In genomic region chr20:1185781-1186334, GRCh38 we compare ENCODE assay signal across 8 cellular contexts. TPM values are rescaled to one million over a fixed set of nuclear protein-coding genes. Genes with fewer than 3 reads are reported as not detected.
DNase-seq lines count a peak whose midpoint lies in the region; ATAC-seq and TF ChIP-seq lines count a peak whose summit lies in the region.

No MANE protein-coding gene starts in this region.

- H3K27me3 ChIP-seq in MM.1S (replicated peaks; ENCODE audit: insufficient read depth, low read length) (no peaks in the 10 kb centered on the region), right lobe of liver (no peaks in the 10 kb centered on the region)

- H3K79me2 ChIP-seq in MM.1S (ENCODE audit: low read length) = no peaks in the 10 kb centered on the region

- peak overlapping the region; percentile 70; the same call in 1 of the 2 replicates for H3K4me2 ChIP-seq in MM.1S (ENCODE audit: low read depth, low read length)

- H3K27ac Mint-ChIP-seq in T-helper 2 cell treated with Interferon-gamma antibody and Interleukin-4, amounts not matched to agents 5 μg/mL and 100 μg/mL, for 36 hours = no peak overlapping the region
- no peak overlapping the region for H3K27ac Mint-ChIP-seq in stimulated activated naive B cell treated with anti-CD40 and anti-IgM and Interleukin-4, amounts not matched to agents 10 μg/mL and 1 μg/mL and 100 μg/mL, for 72 hours

- H3K9me3 Mint-ChIP-seq in T-helper 2 cell treated with Interferon-gamma antibody and Interleukin-4, amounts not matched to agents 5 μg/mL and 100 μg/mL, for 36 hours = no peaks in the 10 kb centered on the region
- H3K9me3 Mint-ChIP-seq in stimulated activated naive B cell treated with anti-CD40 and anti-IgM and Interleukin-4, amounts not matched to agents 10 μg/mL and 1 μg/mL and 100 μg/mL, for 72 hours = no peaks in the 10 kb centered on the region

- TF ChIP-seq POLR2A in right lobe of liver (IDR thresholded peaks at IDR 0.05) = no peak

- peak; percentile 63 for TF ChIP-seq CTCF in MM.1S (IDR thresholded peaks at IDR 0.05; ENCODE audit: low read length)
- TF ChIP-seq CTCF in right lobe of liver (IDR thresholded peaks at IDR 0.05) = peak; percentile 48 to 60 (median 56)

- H3K4me3 ChIP-seq in MM.1S (ENCODE audit: low read length) = peak overlapping the region; percentile 42
- peak overlapping the region; percentile 45 to 59 (median 57) for H3K4me3 ChIP-seq in right lobe of liver

- H3K9me2 ChIP-seq in MM.1S (replicated peaks; ENCODE audit: insufficient read depth, low read length) = no peaks in the 10 kb centered on the region

- H2AFZ ChIP-seq in MM.1S (ENCODE audit: low read length) = peak overlapping the region; percentile 36; the same call in 1 of the 2 replicates

- peaks cover 2% of the 10 kb centered on the region for H3K36me3 Mint-ChIP-seq in T-helper 2 cell treated with Interferon-gamma antibody and Interleukin-4, amounts not matched to agents 5 μg/mL and 100 μg/mL, for 36 hours (ENCODE audit: low read depth)
- H3K36me3 Mint-ChIP-seq in stimulated activated naive B cell treated with anti-CD40 and anti-IgM and Interleukin-4, amounts not matched to agents 10 μg/mL and 1 μg/mL and 100 μg/mL, for 72 hours = peaks cover 3 to 6% of the 10 kb centered on the region in 2 donors

- intact Hi-C loops in right lobe of liver (cut with DNase I) = loop anchor here in 1 of 2 donors (10.0 kb wide), 1 partner anchor 61 kb away; no protein-coding TSS in a partner anchor

- H3K4me1 ChIP-seq in MM.1S (ENCODE audit: low read length) = peaks cover 4% of the 10 kb centered on the region; the same call in 1 of the 2 replicates
- peaks cover 0 to 23% (median 8%) of the 10 kb centered on the region in 4 donors for H3K4me1 ChIP-seq in right lobe of liver

- H3F3A ChIP-seq in MM.1S (ENCODE audit: insufficient read depth, low read length) = no peaks in the 10 kb centered on the region

- peak; percentile 71 to 81 (median 76) for ATAC-seq in right lobe of liver
- peak; percentile 57 to 70 for ATAC-seq in stimulated activated naive B cell treated with anti-CD40 and anti-IgM and Interleukin-4, amounts not matched to agents 10 μg/mL and 1 μg/mL and 100 μg/mL, for 72 hours (replicated peaks)
- ATAC-seq in HG03139 (IDR thresholded peaks at IDR 0.05; ENCODE audit: unreplicated experiment) = no peak

- H3K36me3 ChIP-seq in MM.1S (replicated peaks; ENCODE audit: insufficient read depth, low read length) = no peaks in the 10 kb centered on the region
- no peaks in the 10 kb centered on the region for H3K36me3 ChIP-seq in right lobe of liver

- DNase-seq in GF-D8 (lab: John Stamatoyannopoulos, UW) (peak; percentile 1), MM.1S (peak; percentile 69), right lobe of liver (peak in 2 of 3 donors; percentile 64 to 75), globus pallidus (ENCODE audit: low spot score) (no peak)
- DNase-seq in T-helper 2 cell treated with Interferon-gamma antibody and Interleukin-4, amounts not matched to agents 5 μg/mL and 100 μg/mL, for 36 hours (ENCODE audit: low spot score) = peak; percentile 46
- peak; percentile 18 for DNase-seq in central memory CD4-positive, alpha-beta T cell
- peak; percentile 22 for DNase-seq in stimulated activated naive B cell treated with anti-CD40 and anti-IgM and Interleukin-4, amounts not matched to agents 10 μg/mL and 1 μg/mL and 100 μg/mL, for 72 hours

- H3K4me1 Mint-ChIP-seq in T-helper 2 cell treated with Interferon-gamma antibody and Interleukin-4, amounts not matched to agents 5 μg/mL and 100 μg/mL, for 36 hours (ENCODE audit: low read depth) = peaks cover 6% of the 10 kb centered on the region
- peaks cover 8 to 14% of the 10 kb centered on the region in 2 donors for H3K4me1 Mint-ChIP-seq in stimulated activated naive B cell treated with anti-CD40 and anti-IgM and Interleukin-4, amounts not matched to agents 10 μg/mL and 1 μg/mL and 100 μg/mL, for 72 hours

- H4K20me1 ChIP-seq in MM.1S (ENCODE audit: insufficient read depth, low read length) = no peaks in the 10 kb centered on the region

- WGBS in right lobe of liver (ENCODE audit: insufficient coverage, low coverage, low lambda C conversion rate, missing lambda C conversion rate) = 0% methylated on average over 1 of the region's 20 CpGs

- H3K4me3 Mint-ChIP-seq in T-helper 2 cell treated with Interferon-gamma antibody and Interleukin-4, amounts not matched to agents 5 μg/mL and 100 μg/mL, for 36 hours = peak overlapping the region; percentile 61
- peak overlapping the region; percentile 54 to 74 for H3K4me3 Mint-ChIP-seq in stimulated activated naive B cell treated with anti-CD40 and anti-IgM and Interleukin-4, amounts not matched to agents 10 μg/mL and 1 μg/mL and 100 μg/mL, for 72 hours

- H3K27me3 Mint-ChIP-seq in T-helper 2 cell treated with Interferon-gamma antibody and Interleukin-4, amounts not matched to agents 5 μg/mL and 100 μg/mL, for 36 hours (ENCODE audit: low read depth) = peaks cover 40% of the 10 kb centered on the region
- H3K27me3 Mint-ChIP-seq in stimulated activated naive B cell treated with anti-CD40 and anti-IgM and Interleukin-4, amounts not matched to agents 10 μg/mL and 1 μg/mL and 100 μg/mL, for 72 hours = peaks cover 38 to 49% of the 10 kb centered on the region in 2 donors

- H3K9me3 ChIP-seq in MM.1S (replicated peaks; ENCODE audit: insufficient read depth, low read length) (no peaks in the 10 kb centered on the region), right lobe of liver (no peaks in the 10 kb centered on the region)

- H3K27ac ChIP-seq in MM.1S (ENCODE audit: low read length) (no peak overlapping the region), right lobe of liver (no peak overlapping the region)

- no peak overlapping the region for H3K9ac ChIP-seq in MM.1S (ENCODE audit: low read length)

RNA-seq across cellular contexts. Expression of gene TMEM74B, which starts 1.1 kb away (rescaled TPM):
- 1 to 10 TPM in 4 of 6 experiments, under 1 TPM in 2; 0.37 to 2.8 (median 1.8) TPM for total RNA-seq in right lobe of liver

RNA-seq across cellular contexts. Expression of gene C20orf202, which starts 17.4 kb away (rescaled TPM):
- under 1 TPM in 1 of 6 experiments, not detected in 5; 0.19 TPM for total RNA-seq in right lobe of liver

RNA-seq across cellular contexts. Expression of gene RAD21L1, which starts 40.0 kb away (rescaled TPM):
- not detected for total RNA-seq in right lobe of liver
